ENCODE assay signal across 9 cellular contexts in the genomic region with DNA sequence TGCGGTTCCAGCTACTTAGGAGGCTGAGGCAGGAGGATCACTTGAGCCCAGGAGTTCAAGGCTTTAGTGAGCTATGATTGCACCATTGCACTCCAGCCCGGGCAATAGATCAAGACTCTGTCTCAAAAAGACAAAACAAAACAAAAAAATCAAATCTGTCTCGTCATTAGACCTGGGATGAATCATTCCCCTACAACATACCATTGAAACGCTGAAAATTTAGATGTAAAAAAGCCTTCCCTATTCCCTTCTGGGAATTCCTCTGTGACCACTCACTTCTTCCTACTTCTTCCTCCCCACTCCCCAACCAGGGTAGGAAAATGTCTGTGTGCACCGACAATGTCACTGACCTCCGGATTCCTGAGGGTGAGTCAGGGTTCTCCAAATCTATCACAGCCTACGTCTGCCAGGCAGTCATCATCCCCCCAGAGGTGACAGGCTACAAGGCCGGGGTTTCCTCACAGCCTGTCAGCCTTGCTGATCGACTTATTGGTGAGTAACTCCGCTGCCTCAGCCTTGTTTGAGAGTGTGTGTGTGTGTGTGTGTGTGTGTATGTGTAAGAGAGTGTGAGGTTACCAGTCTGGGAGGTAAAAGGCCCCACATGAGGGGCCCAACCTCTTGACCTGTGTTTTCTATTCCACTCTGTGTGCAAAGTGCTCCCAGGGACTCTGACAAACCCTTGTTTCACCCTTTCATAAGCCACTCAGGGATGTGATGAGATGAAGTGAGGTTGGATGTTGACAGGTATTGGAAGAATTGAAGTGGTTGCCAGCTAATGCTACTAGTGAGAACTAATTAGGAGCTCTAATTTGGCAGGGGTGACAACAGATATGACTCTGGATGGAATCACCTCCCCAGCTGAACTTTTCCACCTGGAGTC. TPM values are rescaled to one million over a fixed set of nuclear protein-coding genes. Genes with fewer than 3 reads are reported as not detected.
DNase-seq lines count a peak whose midpoint lies in the region; TF ChIP-seq lines count a peak whose summit lies in the region.
"Had no signal": no experiment of that assay in that cellular context is flagged by ENCODE, and none has a peak within 500 bp of the region (broad histone marks: within the 10 kb centered on the region; RNA-seq: fewer than 3 reads in every experiment).

No MANE protein-coding gene starts in this region.

- intact Hi-C loops in ovary (cut with DNase I) = no loop called here

- 22 to 43% (median 41%) methylated on average over 10 of the region's 10 CpGs for WGBS in ovary, 3 donors
- 41 to 44% methylated on average over 10 of the region's 10 CpGs for WGBS in tibial nerve, 2 donors

- H3K27me3 ChIP-seq in ovary (peaks cover 2% of the 10 kb centered on the region), tibial nerve (no peaks in the 10 kb centered on the region), Karpas-422 (ENCODE audit: low read length) (no peaks in the 10 kb centered on the region)

- H3K4me3 ChIP-seq in GM12865 (ENCODE audit: low read depth, low read length) (no peak overlapping the region), fibroblast of mammary gland (ENCODE audit: control insufficient read depth, low read depth, low read length) (no peak overlapping the region), ovary (no peak overlapping the region), tibial nerve (no peak overlapping the region), Karpas-422 (ENCODE audit: low read length) (no peak overlapping the region)
- H3K4me3 ChIP-seq: SK-N-MC had no signal

- no peaks in the 10 kb centered on the region for H3K36me3 ChIP-seq in ovary
- H3K36me3 ChIP-seq in tibial nerve = no peaks in the 10 kb centered on the region
- H3K36me3 ChIP-seq in Karpas-422 (ENCODE audit: insufficient read depth, low read length) = no peaks in the 10 kb centered on the region

- H3K27ac ChIP-seq in ovary = no peak overlapping the region
- peak overlapping the region in 1 of 4 donors; percentile 36 for H3K27ac ChIP-seq in tibial nerve
- H3K27ac ChIP-seq in Karpas-422 (ENCODE audit: low read length) = no peak overlapping the region
- H3K27ac ChIP-seq: SK-N-MC had no signal

- H3K4me1 ChIP-seq in ovary (ENCODE audit: insufficient read depth) (no peaks in the 10 kb centered on the region), tibial nerve (peaks cover 0 to 7% (median 0%) of the 10 kb centered on the region in 4 donors), Karpas-422 (ENCODE audit: low read length) (peaks cover 5% of the 10 kb centered on the region)

- no peaks in the 10 kb centered on the region for H3K9me2 ChIP-seq in Karpas-422 (replicated peaks; ENCODE audit: insufficient read depth, low read length)

- H2AFZ ChIP-seq in Karpas-422 (ENCODE audit: low read length) = no peak overlapping the region

- TF ChIP-seq EP300 in ovary (IDR thresholded peaks at IDR 0.05) (no peak), tibial nerve (IDR thresholded peaks at IDR 0.05) (no peak)

- H3K79me2 ChIP-seq in Karpas-422 (ENCODE audit: low read length) = no peaks in the 10 kb centered on the region

- DNase-seq in GM12865 (ENCODE audit: low read depth) (peak; percentile 8), RPMI7951 (ENCODE audit: low read depth) (peak; percentile 97), fibroblast of mammary gland (ENCODE audit: low read depth) (peak; percentile 100), renal cortical epithelial cell (ENCODE audit: low read depth) (peak; percentile 99), ovary (no peak), tibial nerve (ENCODE audit: low spot score in 2 of 2) (no peak), Karpas-422 (no peak)
- DNase-seq in effector CD8-positive, alpha-beta T cell (lab: John Stamatoyannopoulos, UW) = no peak

- no peak for TF ChIP-seq POLR2A in ovary (IDR thresholded peaks at IDR 0.05)
- TF ChIP-seq POLR2A in tibial nerve (IDR thresholded peaks at IDR 0.05) = no peak

- no peaks in the 10 kb centered on the region for H3K9me3 ChIP-seq in ovary
- no peaks in the 10 kb centered on the region for H3K9me3 ChIP-seq in tibial nerve
- no peaks in the 10 kb centered on the region for H3K9me3 ChIP-seq in Karpas-422 (ENCODE audit: low read length)

- no peak overlapping the region for H3K4me2 ChIP-seq in Karpas-422 (ENCODE audit: low read depth, low read length, poor library complexity, severe bottlenecking)

- TF ChIP-seq CTCF in GM12865 (IDR thresholded peaks at IDR 0.05; ENCODE audit: insufficient read depth, low read depth, low read length, missing control alignments) (no peak), fibroblast of mammary gland (conservative IDR thresholded peaks at IDR 0.05; ENCODE audit: control insufficient read depth, insufficient read depth, low read depth, low read length) (no peak), ovary (IDR thresholded peaks at IDR 0.05) (no peak), tibial nerve (IDR thresholded peaks at IDR 0.05) (no peak)

- 0 out of 2 replicates have a peak, but pooled peaks cover 5% of the 10 kb centered on the region for H4K20me1 ChIP-seq in Karpas-422 (ENCODE audit: insufficient read depth, low read depth, low read length)

- H3K9ac ChIP-seq in Karpas-422 (ENCODE audit: low read length) = no peak overlapping the region

RNA-seq across cellular contexts. Expression of gene SARS1, which starts 16.3 kb away (rescaled TPM):
- total RNA-seq in RPMI7951 (2014; rRNA removed; shearing (Covaris generic)) = 145 and 147 TPM in 2 replicates
- total RNA-seq in renal cortical epithelial cell = 223 and 265 TPM in 2 replicates
- 100 to 1,000 TPM in 6 of 7 donors, 10 to 100 TPM in 1; 83.7 to 317 (median 119) TPM for total RNA-seq in ovary
- 100 to 1,000 TPM in 1 of 2 donors, 10 to 100 TPM in 1; 97.5 to 206 TPM for polyA plus RNA-seq in ovary
- total RNA-seq in tibial nerve = 100 to 1,000 TPM; 118 to 150 (median 137) TPM
- total RNA-seq in Karpas-422 (2014; rRNA removed; shearing (Covaris generic); ENCODE audit: low replicate concordance) = 184 and 248 TPM in 2 replicates

RNA-seq across cellular contexts. Expression of gene CELSR2, which starts 51.9 kb away (rescaled TPM):
- 1.2 and 1.5 TPM in 2 replicates for total RNA-seq in RPMI7951 (2014; rRNA removed; shearing (Covaris generic))
- 8.5 and 75.9 TPM in 2 replicates for total RNA-seq in renal cortical epithelial cell
- 10 to 100 TPM in 2 of 7 donors, 1 to 10 TPM in 5; 2.2 to 17.1 (median 6.6) TPM for total RNA-seq in ovary
- 1 to 10 TPM in 1 of 2 donors, under 1 TPM in 1; 0.90 to 1.3 TPM for polyA plus RNA-seq in ovary
- 10 to 100 TPM; 14.0 to 16.7 (median 16.3) TPM for total RNA-seq in tibial nerve
- 0.43 and 1.2 TPM in 2 replicates for total RNA-seq in Karpas-422 (2014; rRNA removed; shearing (Covaris generic); ENCODE audit: low replicate concordance)

Comparison
In these comparisons a context has a peak if more than half of its experiments do, and no peak if none do; other contexts are left out.
1. DNase-seq: peak in GM12865 (single experiment), RPMI7951 (single experiment), fibroblast of mammary gland (single experiment) and renal cortical epithelial cell (single experiment); none in ovary (0 of 5), tibial nerve (0 of 2), Karpas-422 (single experiment) and effector CD8-positive, alpha-beta T cell (single experiment).